ENCODE assay signal across 18 cellular contexts in genomic region chr4:120857312-120857711, GRCh38.
DNase-seq lines count a peak whose midpoint lies in the region; TF ChIP-seq lines count a peak whose summit lies in the region.
"Had no signal": no experiment of that assay in that cellular context is flagged by ENCODE, and none has a peak within 500 bp of the region (broad histone marks: within the 10 kb centered on the region; RNA-seq: fewer than 3 reads in every experiment).

No MANE protein-coding gene starts in this region.

- no peaks in the 10 kb centered on the region for H3K9me3 Mint-ChIP-seq in mesothelial cell of epicardium
- no peaks in the 10 kb centered on the region for H3K9me3 Mint-ChIP-seq in T-helper 2 cell treated with Interferon-gamma antibody and Interleukin-4, amounts not matched to agents 5 μg/mL and 100 μg/mL, for 36 hours
- H3K9me3 Mint-ChIP-seq: CD4-positive, alpha-beta T cell had no signal

- peaks cover 31% of the 10 kb centered on the region for H3K4me1 Mint-ChIP-seq in mesothelial cell of epicardium
- H3K4me1 Mint-ChIP-seq in T-helper 2 cell treated with Interferon-gamma antibody and Interleukin-4, amounts not matched to agents 5 μg/mL and 100 μg/mL, for 36 hours (ENCODE audit: low read depth) = peaks cover 9% of the 10 kb centered on the region
- H3K4me1 Mint-ChIP-seq: B cell had no signal

- no peaks in the 10 kb centered on the region for H3K9me3 ChIP-seq in OCI-LY7 (ENCODE audit: low read length)
- H3K9me3 ChIP-seq: A549 had no signal

- CTCF ChIA-PET in OCI-LY7 (lab: Charles Lee; ENCODE audit: unreplicated experiment) = no interaction called here

- H3K36me3 Mint-ChIP-seq in mesothelial cell of epicardium = no peaks in the 10 kb centered on the region
- H3K36me3 Mint-ChIP-seq in T-helper 2 cell treated with Interferon-gamma antibody and Interleukin-4, amounts not matched to agents 5 μg/mL and 100 μg/mL, for 36 hours (ENCODE audit: low read depth) = no peaks in the 10 kb centered on the region

- H2AFZ ChIP-seq in OCI-LY7 (ENCODE audit: low read length) = peak overlapping the region; percentile 54; the same call in 1 of the 2 replicates

- no peak overlapping the region for H3K4me3 Mint-ChIP-seq in mesothelial cell of epicardium
- no peak overlapping the region for H3K4me3 Mint-ChIP-seq in T-helper 2 cell treated with Interferon-gamma antibody and Interleukin-4, amounts not matched to agents 5 μg/mL and 100 μg/mL, for 36 hours
- H3K4me3 Mint-ChIP-seq: B cell; CD4-positive, alpha-beta T cell had no signal

- peaks cover 33% of the 10 kb centered on the region for H3K4me1 ChIP-seq in OCI-LY7 (ENCODE audit: insufficient read depth, low read length, poor library complexity, severe bottlenecking)
- H3K4me1 ChIP-seq: A549 had no signal

- no peak overlapping the region for H3K4me3 ChIP-seq in OCI-LY7 (ENCODE audit: low read depth, low read length, poor library complexity, severe bottlenecking)
- no peak overlapping the region for H3K4me3 ChIP-seq in choroid plexus epithelial cell (ENCODE audit: low read depth, low read length)
- H3K4me3 ChIP-seq: A549 had no signal

- no TSS peak for BruUV-seq in OCI-LY7 (replicated peaks; lab: Mats Ljungman, UMichigan)

- H3K27ac Mint-ChIP-seq in mesothelial cell of epicardium = peak overlapping the region; percentile 13
- H3K27ac Mint-ChIP-seq in T-helper 2 cell treated with Interferon-gamma antibody and Interleukin-4, amounts not matched to agents 5 μg/mL and 100 μg/mL, for 36 hours = no peak overlapping the region
- H3K27ac Mint-ChIP-seq: B cell; CD4-positive, alpha-beta T cell had no signal

- intact Hi-C loops in OCI-LY7 (cut with micrococcal nuclease; ENCODE audit: unreplicated experiment) = loop anchor here (5.0 kb wide), 1 partner anchor 85 kb away; no protein-coding TSS in a partner anchor

- no peaks in the 10 kb centered on the region for H3K79me2 ChIP-seq in OCI-LY7 (ENCODE audit: insufficient read depth, low read depth, low read length)

- no peaks in the 10 kb centered on the region for H3K9me2 ChIP-seq in OCI-LY7 (ENCODE audit: insufficient read depth, low read length)

- no peaks in the 10 kb centered on the region for H4K20me1 ChIP-seq in OCI-LY7 (ENCODE audit: insufficient read depth, low read length)

- POLR2A ChIA-PET in OCI-LY7 (lab: Charles Lee) = interaction anchor here (0.9 to 1.6 kb wide), 6 partner anchors 8 to 137 kb away, joined by 3 to 8 read pairs (median 3); no protein-coding TSS in a partner anchor

- no peaks in the 10 kb centered on the region for H3K27me3 Mint-ChIP-seq in mesothelial cell of epicardium (ENCODE audit: low read depth)
- H3K27me3 Mint-ChIP-seq in T-helper 2 cell treated with Interferon-gamma antibody and Interleukin-4, amounts not matched to agents 5 μg/mL and 100 μg/mL, for 36 hours (ENCODE audit: low read depth) = peaks cover 1% of the 10 kb centered on the region
- H3K27me3 Mint-ChIP-seq: CD4-positive, alpha-beta T cell had no signal

- no peak overlapping the region for H3K27ac ChIP-seq in OCI-LY7 (ENCODE audit: low read depth, low read length, poor library complexity, severe bottlenecking)
- H3K27ac ChIP-seq: A549 had no signal

- DNase-seq in EH (ENCODE audit: low read depth) (peak; percentile 66), OCI-LY7 (ENCODE audit: low spot score) (no peak), choroid plexus epithelial cell (ENCODE audit: low read depth) (peak; percentile 15), mesothelial cell of epicardium (ENCODE audit: low spot score in 2 of 2, unreplicated experiment in 2 of 2) (no peak), GM19240 (ENCODE audit: insufficient read length, low spot score) (no peak), D341Med (ENCODE audit: low spot score) (no peak)
- DNase-seq in T-helper 2 cell treated with Interferon-gamma antibody and Interleukin-4, amounts not matched to agents 5 μg/mL and 100 μg/mL, for 36 hours (ENCODE audit: low spot score) = no peak
- DNase-seq: Calu3; CD4-positive, alpha-beta T cell; DMS79; GDM1; Karpas-422; NCI-H2081; NCI-H524; OCI-M1; RPMI8226 had no signal

- H3K4me2 ChIP-seq in OCI-LY7 (ENCODE audit: low read length) = no peak overlapping the region
- H3K4me2 ChIP-seq: A549 had no signal

- H3K36me3 ChIP-seq in OCI-LY7 (ENCODE audit: insufficient read depth, low read length) = no peaks in the 10 kb centered on the region

- no peak for TF ChIP-seq CTCF in OCI-LY7 (conservative IDR thresholded peaks at IDR 0.05; ENCODE audit: low read length)
- TF ChIP-seq CTCF in choroid plexus epithelial cell (conservative IDR thresholded peaks at IDR 0.05; ENCODE audit: low read depth, low read length) = no peak
- no peak for TF ChIP-seq CTCF in mesothelial cell of epicardium (IDR thresholded peaks at IDR 0.05; ENCODE audit: unreplicated experiment)

Comparison
In these comparisons a context has a peak if more than half of its experiments do, and no peak if none do; other contexts are left out.
1. DNase-seq: peak in EH (single experiment) and choroid plexus epithelial cell (single experiment); none in OCI-LY7 (single experiment), mesothelial cell of epicardium (0 of 2), T-helper 2 cell treated with Interferon-gamma antibody and Interleukin-4, amounts not matched to agents 5 μg/mL and 100 μg/mL, for 36 hours (single experiment), GM19240 (single experiment) and D341Med (single experiment).